ENCODE assay signal across 14 cellular contexts in genomic region chr2:29322011-29322410, GRCh38.
A peak's percentile ranks its signal among the peaks of the same experiment; 100 is the strongest.
DNase-seq lines count a peak whose midpoint lies in the region; ATAC-seq, FAIRE-seq and TF ChIP-seq lines count a peak whose summit lies in the region.
"Had no signal": no experiment of that assay in that cellular context is flagged by ENCODE, and none has a peak within 500 bp of the region (broad histone marks: within the 10 kb centered on the region; RNA-seq: fewer than 3 reads in every experiment).

No MANE protein-coding gene starts in this region.

- H3K27me3 ChIP-seq in aorta (ENCODE audit: control insufficient read depth in 1 of 2, insufficient read depth in 2 of 2, low read length in 1 of 2), result no peaks in the 10 kb centered on the region

- intact Hi-C loops in aorta (cut with DNase I), result no loop called here

- no peaks in the 10 kb centered on the region for H3K36me3 ChIP-seq in aorta (ENCODE audit: control insufficient read depth in 1 of 2, insufficient read depth in 2 of 2, low read length in 1 of 2)
- H3K36me3 ChIP-seq: WERI-Rb-1 had no signal

- no peaks in the 10 kb centered on the region for H3K4me1 ChIP-seq in aorta (ENCODE audit: control insufficient read depth in 1 of 2, insufficient read depth in 2 of 2, low read length in 2 of 2)

- ATAC-seq in GM19395 (IDR thresholded peaks at IDR 0.05; ENCODE audit: unreplicated experiment) (peak; percentile 43), HG02798 (IDR thresholded peaks at IDR 0.05; ENCODE audit: poor library complexity, unreplicated experiment) (no peak), GM21390 (IDR thresholded peaks at IDR 0.05; ENCODE audit: unreplicated experiment) (no peak), aorta (ENCODE audit: low FRiP score) (no peak)

- peak; percentile 50 for DNase-seq in AG20443 (ENCODE audit: low spot score)
- DNase-seq in UCSD-AML1 (lab: John Stamatoyannopoulos, UW; ENCODE audit: unreplicated experiment), result peak; percentile 55
- peak; percentile 4 to 7 for DNase-seq in foreskin fibroblast
- DNase-seq in H54 (ENCODE audit: insufficient read length, low spot score), result no peak
- DNase-seq in aorta, result no peak
- DNase-seq: activated effector memory CD4-positive, alpha-beta T cell treated with anti-CD3 and anti-CD28 coated beads, Interleukin-2, amount 50 U/mL, for 16 hours; CD4-positive, CD25-positive, alpha-beta regulatory T cell; NCI-H1417; NCI-H69; WERI-Rb-1 had no signal

- H3K9me3 ChIP-seq in aorta (ENCODE audit: control insufficient read depth, low read length), result no peaks in the 10 kb centered on the region

- no peak for TF ChIP-seq CTCF in foreskin fibroblast (IDR thresholded peaks at IDR 0.05; ENCODE audit: low read depth, low read length)

- H3K27ac ChIP-seq in aorta (ENCODE audit: low read depth in 1 of 2, low read length in 2 of 2), result no peak overlapping the region
- H3K27ac ChIP-seq: WERI-Rb-1 had no signal

- 43 to 44% methylated on average over 2 of the region's 2 CpGs for WGBS in aorta, 2 donors

- H3K4me3 ChIP-seq in foreskin fibroblast (ENCODE audit: low read depth in 1 of 2, low read length in 2 of 2) (no peak overlapping the region), aorta (ENCODE audit: low read length in 2 of 2) (no peak overlapping the region)

- TF ChIP-seq POLR2A in H54 (IDR thresholded peaks at IDR 0.05; ENCODE audit: low read depth, low read length), result no peak

- no peak for FAIRE-seq in H54 (lab: Jason Lieb, UNC)
- FAIRE-seq: islet of Langerhans had no signal

Comparison
In these comparisons a context has a peak if more than half of its experiments do, and no peak if none do; other contexts are left out.
1. DNase-seq: peak in AG20443 (single experiment), UCSD-AML1 (single experiment) and foreskin fibroblast (2 of 2); none in H54 (single experiment) and aorta (0 of 2).